14 cellular contexts compared by ENCODE assay signal in the genomic region with DNA sequence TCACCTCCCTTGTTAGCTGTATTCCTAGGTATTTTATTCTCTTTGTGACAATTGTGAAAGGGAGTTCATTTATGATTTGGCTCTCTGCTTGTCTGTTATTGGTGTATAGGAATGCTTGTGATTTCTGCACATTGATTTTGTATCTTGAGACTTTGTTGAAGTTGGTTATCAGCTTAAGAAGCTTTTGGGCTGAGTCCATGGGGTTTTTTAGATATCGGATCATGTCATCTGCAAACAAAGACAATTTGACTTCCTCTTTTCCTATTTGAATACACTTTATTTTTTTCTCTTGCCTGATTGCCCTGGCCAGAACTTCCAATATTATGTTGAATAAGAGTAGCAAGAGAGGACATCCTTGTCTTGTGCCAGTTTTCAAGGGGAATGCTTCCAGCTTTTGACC. TPM values are rescaled to one million over a fixed set of nuclear protein-coding genes. Genes with fewer than 3 reads are reported as not detected.
"Had no signal": no experiment of that assay in that cellular context is flagged by ENCODE, and none has a peak within 500 bp of the region (broad histone marks: within the 10 kb centered on the region; RNA-seq: fewer than 3 reads in every experiment).

No MANE protein-coding gene starts in this region.

RNA-seq across cellular contexts. Expression of a gene that starts 15.0 kb away (rescaled TPM):
- total RNA-seq: mononuclear cell; naive thymus-derived CD8-positive, alpha-beta T cell had no signal
- polyA plus RNA-seq: immature natural killer cell; naive thymus-derived CD4-positive, alpha-beta T cell; naive thymus-derived CD8-positive, alpha-beta T cell had no signal

RNA-seq across cellular contexts. Expression of a gene that starts 33.8 kb away (rescaled TPM):
- total RNA-seq: kidney; kidney epithelial cell; left lung; left ventricle myocardium inferior; lower lobe of right lung; lung microvascular endothelial cell; mammary epithelial cell; mesothelial cell of epicardium; mononuclear cell; myocyte; naive thymus-derived CD4-positive, alpha-beta T cell; naive thymus-derived CD8-positive, alpha-beta T cell had no signal
- polyA plus RNA-seq: immature natural killer cell; keratinocyte; mammary epithelial cell; naive thymus-derived CD4-positive, alpha-beta T cell; naive thymus-derived CD8-positive, alpha-beta T cell had no signal
